Comparison of ENCODE assay signal across 17 cellular contexts in the genomic region with DNA sequence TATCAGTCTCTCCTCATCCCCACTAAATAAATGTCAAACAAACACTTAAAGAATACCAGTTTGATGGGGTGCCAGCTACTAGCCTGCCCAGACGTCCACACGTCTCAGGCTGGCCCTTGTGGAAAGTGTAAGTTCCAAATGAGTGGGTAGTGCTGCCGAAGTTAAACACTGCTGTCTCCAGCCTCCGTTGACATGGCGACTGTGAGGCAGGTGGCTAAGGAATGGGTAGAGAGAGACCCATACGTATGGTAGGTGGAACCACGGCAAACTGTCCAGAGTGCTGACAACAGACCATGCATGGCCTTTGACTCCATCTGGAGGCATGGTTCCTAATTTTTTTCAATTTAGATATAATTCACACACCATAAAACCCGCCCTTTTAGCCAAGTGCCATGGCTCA. TPM values are rescaled to one million over a fixed set of nuclear protein-coding genes. Genes with fewer than 3 reads are reported as not detected.
A peak's percentile ranks its signal among the peaks of the same experiment; 100 is the strongest.
DNase-seq lines count a peak whose midpoint lies in the region; ATAC-seq and TF ChIP-seq lines count a peak whose summit lies in the region.
"Had no signal": no experiment of that assay in that cellular context is flagged by ENCODE, and none has a peak within 500 bp of the region (broad histone marks: within the 10 kb centered on the region; RNA-seq: fewer than 3 reads in every experiment).

No MANE protein-coding gene starts in this region.

- no peak overlapping the region for H3K9ac ChIP-seq in trophoblast cell (ENCODE audit: low read length)

- H3K23ac ChIP-seq in trophoblast cell (ENCODE audit: low read length) = no peak overlapping the region

- no peak overlapping the region for H3K18ac ChIP-seq in trophoblast cell (ENCODE audit: low read length)

- intact Hi-C loops in lower lobe of right lung (cut with DNase I) = no loop called here

- no peaks in the 10 kb centered on the region for H3K27me3 Mint-ChIP-seq in CD4-positive, CD25-positive, alpha-beta regulatory T cell
- H3K27me3 Mint-ChIP-seq: activated T-helper 17 cell treated with anti-CD3 and anti-CD28 coated beads, Interleukin-2, amount 50 U/mL, for 72 hours had no signal

- no peak overlapping the region for H4K91ac ChIP-seq in trophoblast cell (ENCODE audit: low read depth, low read length)

- no peak overlapping the region for H3K4me3 ChIP-seq in CD4-positive, CD25-positive, alpha-beta regulatory T cell (ENCODE audit: low read depth, low read length)
- H3K4me3 ChIP-seq in lower lobe of right lung (no peak overlapping the region), trophoblast cell (ENCODE audit: low read depth, low read length) (no peak overlapping the region)
- H3K4me3 ChIP-seq: adrenal gland, spleen had no signal

- no peaks in the 10 kb centered on the region for H3K79me2 ChIP-seq in trophoblast cell (ENCODE audit: control insufficient read depth, insufficient read depth, low read length, poor library complexity)

- peak overlapping the region in 2 of 3 donors; percentile 81 to 93 for H3K27ac Mint-ChIP-seq in CD4-positive, CD25-positive, alpha-beta regulatory T cell
- H3K27ac Mint-ChIP-seq: activated T-helper 17 cell treated with anti-CD3 and anti-CD28 coated beads, Interleukin-2, amount 50 U/mL, for 72 hours had no signal

- no peak overlapping the region for H4K8ac ChIP-seq in trophoblast cell (ENCODE audit: low read depth, low read length)

- H3K27me3 ChIP-seq in CD4-positive, CD25-positive, alpha-beta regulatory T cell (ENCODE audit: control insufficient read depth, insufficient read depth, low read length) = no peaks in the 10 kb centered on the region
- H3K27me3 ChIP-seq in lower lobe of right lung (ENCODE audit: low read depth) (no peaks in the 10 kb centered on the region), trophoblast cell (ENCODE audit: insufficient read depth, low read length) (no peaks in the 10 kb centered on the region)
- H3K27me3 ChIP-seq: adrenal gland, foreskin keratinocyte, spleen had no signal

- no peak for TF ChIP-seq CTCF in lower lobe of right lung (IDR thresholded peaks at IDR 0.05)

- DNase-seq in CD4-positive, CD25-positive, alpha-beta regulatory T cell = no peak
- DNase-seq in NCI-H748 treated with DMSO at 0.1 percent for 48 hours (lab: John Stamatoyannopoulos, UW) (peak; percentile 15), lower lobe of right lung (peak; percentile 53), NCI-H82 treated with DMSO at 0.1 percent for 48 hours (lab: John Stamatoyannopoulos, UW; ENCODE audit: unreplicated experiment) (no peak), trophoblast cell (no peak)
- no peak for DNase-seq in stimulated activated CD4-positive, alpha-beta T cell treated with anti-CD3 and anti-CD28 coated beads, Interleukin-12 subunit alpha, Interleukin-12 subunit beta, amount 100 ng/mL, for 4 hours
- DNase-seq: activated CD8-positive, alpha-beta memory T cell treated with anti-CD3 and anti-CD28 coated beads for 24 hours; adrenal gland; foreskin keratinocyte; NCI-H2081 treated with DMSO at 0.1 percent for 48 hours; spleen; stimulated activated naive CD8-positive, alpha-beta T cell treated with anti-CD3 and anti-CD28 coated beads, Interleukin-15, Interleukin-2, amounts not matched to agents 100 U/mL and 50 U/mL, for 24 hours had no signal

- H2BK120ac ChIP-seq in trophoblast cell (ENCODE audit: insufficient read depth, low read length, poor library complexity) = no peak overlapping the region

- peaks cover 64% of the 10 kb centered on the region for H3K4me1 ChIP-seq in CD4-positive, CD25-positive, alpha-beta regulatory T cell (ENCODE audit: control insufficient read depth, insufficient read depth, low read length, poor library complexity, severe bottlenecking)
- H3K4me1 ChIP-seq in lower lobe of right lung (peaks cover 38% of the 10 kb centered on the region), trophoblast cell (ENCODE audit: control insufficient read depth in 1 of 2, insufficient read depth in 2 of 2, low read length in 2 of 2) (no peaks in the 10 kb centered on the region)

- no peak overlapping the region for H3K4me2 ChIP-seq in trophoblast cell (ENCODE audit: low read length)

- no peak overlapping the region for H2BK5ac ChIP-seq in trophoblast cell (ENCODE audit: low read depth, low read length, poor library complexity)

- no peak overlapping the region for H2AK5ac ChIP-seq in trophoblast cell (ENCODE audit: low read length)

- no peaks in the 10 kb centered on the region for H3K9me3 Mint-ChIP-seq in CD4-positive, CD25-positive, alpha-beta regulatory T cell
- H3K9me3 Mint-ChIP-seq: activated T-helper 17 cell treated with anti-CD3 and anti-CD28 coated beads, Interleukin-2, amount 50 U/mL, for 72 hours had no signal

- no peak overlapping the region for H3K14ac ChIP-seq in trophoblast cell (ENCODE audit: low read length)

- peak; percentile 18; the same call in 1 of the 2 replicates for TF ChIP-seq RAD21 in Ishikawa (IDR thresholded peaks at IDR 0.05; ENCODE audit: low read depth)

- H2AFZ ChIP-seq in trophoblast cell (ENCODE audit: insufficient read depth, low read length, poor library complexity) = no peak overlapping the region

- WGBS in trophoblast cell (ENCODE audit: extremely low coverage, insufficient coverage, insufficient read length) = no CpG with 5 or more reads among the region's 8 CpGs

- H3K27ac ChIP-seq in CD4-positive, CD25-positive, alpha-beta regulatory T cell (ENCODE audit: insufficient read depth, low read length, poor library complexity, severe bottlenecking) = no peak overlapping the region
- H3K27ac ChIP-seq in lower lobe of right lung = peak overlapping the region; percentile 34
- no peak overlapping the region for H3K27ac ChIP-seq in trophoblast cell (ENCODE audit: low read depth, low read length)
- H3K27ac ChIP-seq: adrenal gland, foreskin keratinocyte, VCaP had no signal

- no peak for ATAC-seq in CD4-positive, CD25-positive, alpha-beta regulatory T cell (ENCODE audit: low read depth in 2 of 2)
- ATAC-seq in lower lobe of right lung = peak; percentile 74 to 87
- ATAC-seq: activated T-helper 17 cell treated with anti-CD3 and anti-CD28 coated beads, Interleukin-2, amount 50 U/mL, for 72 hours; foreskin keratinocyte; left lobe of liver; Panc1; stimulated activated naive CD8-positive, alpha-beta T cell treated with anti-CD3 and anti-CD28 coated beads, Interleukin-15, Interleukin-2, amounts not matched to agents 100 U/mL and 50 U/mL, for 24 hours had no signal

- peaks cover 31% of the 10 kb centered on the region for H3K36me3 Mint-ChIP-seq in CD4-positive, CD25-positive, alpha-beta regulatory T cell

- H3K4me1 Mint-ChIP-seq in CD4-positive, CD25-positive, alpha-beta regulatory T cell = peaks cover 13 to 97% (median 43%) of the 10 kb centered on the region in 4 donors

- no peaks in the 10 kb centered on the region for H3K79me1 ChIP-seq in trophoblast cell (ENCODE audit: low read length)

- no peaks in the 10 kb centered on the region for H3K9me3 ChIP-seq in CD4-positive, CD25-positive, alpha-beta regulatory T cell (ENCODE audit: control insufficient read depth in 2 of 2, low read length in 2 of 2)
- H3K9me3 ChIP-seq in lower lobe of right lung (no peaks in the 10 kb centered on the region), trophoblast cell (ENCODE audit: insufficient read depth, low read depth, low read length) (peaks cover 2% of the 10 kb centered on the region)
- H3K9me3 ChIP-seq: adrenal gland, spleen had no signal

- H3K4ac ChIP-seq in trophoblast cell (ENCODE audit: low read depth, low read length) = no peak overlapping the region

- H4K12ac ChIP-seq in trophoblast cell (ENCODE audit: low read depth, low read length) = no peak overlapping the region

- no peak for TF ChIP-seq EP300 in Ishikawa (IDR thresholded peaks at IDR 0.05; ENCODE audit: borderline replicate concordance)

- no peak overlapping the region for H2BK12ac ChIP-seq in trophoblast cell (ENCODE audit: low read length)

- H3K36me3 ChIP-seq in CD4-positive, CD25-positive, alpha-beta regulatory T cell (ENCODE audit: control insufficient read depth, insufficient read depth, low read length) = peaks cover 16% of the 10 kb centered on the region
- H3K36me3 ChIP-seq in lower lobe of right lung (no peaks in the 10 kb centered on the region), trophoblast cell (ENCODE audit: control insufficient read depth in 1 of 2, insufficient read depth in 2 of 2, low read length in 2 of 2) (no peaks in the 10 kb centered on the region)
- H3K36me3 ChIP-seq: adrenal gland, spleen had no signal

- H3K4me3 Mint-ChIP-seq in CD4-positive, CD25-positive, alpha-beta regulatory T cell = no peak overlapping the region
- H3K4me3 Mint-ChIP-seq: activated T-helper 17 cell treated with anti-CD3 and anti-CD28 coated beads, Interleukin-2, amount 50 U/mL, for 72 hours had no signal

TF ChIP-seq in Ishikawa, 13 proteins besides CTCF, POLR2A, EP300 and RAD21:
- TF ChIP-seq, protein P1, sequence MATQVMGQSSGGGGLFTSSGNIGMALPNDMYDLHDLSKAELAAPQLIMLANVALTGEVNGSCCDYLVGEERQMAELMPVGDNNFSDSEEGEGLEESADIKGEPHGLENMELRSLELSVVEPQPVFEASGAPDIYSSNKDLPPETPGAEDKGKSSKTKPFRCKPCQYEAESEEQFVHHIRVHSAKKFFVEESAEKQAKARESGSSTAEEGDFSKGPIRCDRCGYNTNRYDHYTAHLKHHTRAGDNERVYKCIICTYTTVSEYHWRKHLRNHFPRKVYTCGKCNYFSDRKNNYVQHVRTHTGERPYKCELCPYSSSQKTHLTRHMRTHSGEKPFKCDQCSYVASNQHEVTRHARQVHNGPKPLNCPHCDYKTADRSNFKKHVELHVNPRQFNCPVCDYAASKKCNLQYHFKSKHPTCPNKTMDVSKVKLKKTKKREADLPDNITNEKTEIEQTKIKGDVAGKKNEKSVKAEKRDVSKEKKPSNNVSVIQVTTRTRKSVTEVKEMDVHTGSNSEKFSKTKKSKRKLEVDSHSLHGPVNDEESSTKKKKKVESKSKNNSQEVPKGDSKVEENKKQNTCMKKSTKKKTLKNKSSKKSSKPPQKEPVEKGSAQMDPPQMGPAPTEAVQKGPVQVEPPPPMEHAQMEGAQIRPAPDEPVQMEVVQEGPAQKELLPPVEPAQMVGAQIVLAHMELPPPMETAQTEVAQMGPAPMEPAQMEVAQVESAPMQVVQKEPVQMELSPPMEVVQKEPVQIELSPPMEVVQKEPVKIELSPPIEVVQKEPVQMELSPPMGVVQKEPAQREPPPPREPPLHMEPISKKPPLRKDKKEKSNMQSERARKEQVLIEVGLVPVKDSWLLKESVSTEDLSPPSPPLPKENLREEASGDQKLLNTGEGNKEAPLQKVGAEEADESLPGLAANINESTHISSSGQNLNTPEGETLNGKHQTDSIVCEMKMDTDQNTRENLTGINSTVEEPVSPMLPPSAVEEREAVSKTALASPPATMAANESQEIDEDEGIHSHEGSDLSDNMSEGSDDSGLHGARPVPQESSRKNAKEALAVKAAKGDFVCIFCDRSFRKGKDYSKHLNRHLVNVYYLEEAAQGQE (IDR thresholded peaks at IDR 0.05; ENCODE audit: low read depth) = peak; percentile 63
- TF ChIP-seq ZBTB7A (IDR thresholded peaks at IDR 0.05; ENCODE audit: low read depth) = no peak

RNA-seq across cellular contexts. Expression of a gene that starts 37.9 kb away (rescaled TPM):
- total RNA-seq in CD4-positive, CD25-positive, alpha-beta regulatory T cell = 57.2 TPM
- 1 to 10 TPM; 2.2 to 4.5 (median 3.9) TPM for polyA plus RNA-seq in CD4-positive, CD25-positive, alpha-beta regulatory T cell
- total RNA-seq in lower lobe of right lung = 29.9 TPM
- 4.4 and 4.5 TPM in 2 replicates for polyA plus RNA-seq in trophoblast cell (2013)

Comparison
In these comparisons a context has a peak if more than half of its experiments do, and no peak if none do; other contexts are left out.
1. ATAC-seq: peak in lower lobe of right lung (2 of 2); none in CD4-positive, CD25-positive, alpha-beta regulatory T cell (0 of 2).
2. DNase-seq: peak in NCI-H748 treated with DMSO at 0.1 percent for 48 hours (single experiment) and lower lobe of right lung (single experiment); none in CD4-positive, CD25-positive, alpha-beta regulatory T cell (0 of 3), stimulated activated CD4-positive, alpha-beta T cell treated with anti-CD3 and anti-CD28 coated beads, Interleukin-12 subunit alpha, Interleukin-12 subunit beta, amount 100 ng/mL, for 4 hours (single experiment), NCI-H82 treated with DMSO at 0.1 percent for 48 hours (single experiment) and trophoblast cell (0 of 2).